Comparison of ENCODE assay signal across 1 cellular context in genomic region chr9:4740623-4741364, GRCh38.
A peak's percentile ranks its signal among the peaks of the same experiment; 100 is the strongest.
TF ChIP-seq lines count a peak whose summit lies in the region.

AK3 (minus strand) TSS chr9:4741202; CDS start chr9:4741087, 115 bp downstream.

TF ChIP-seq in K562, 482 proteins besides CTCF, POLR2A, EP300 and RAD21 (continued from another document and continues in another):
- TF ChIP-seq E2F8 (IDR thresholded peaks at IDR 0.05; ENCODE audit: low read depth, partially characterized antibody) (no peak), NRF1 (conservative IDR thresholded peaks at IDR 0.05 in 1 of 2, IDR thresholded peaks at IDR 0.05 in 1 of 2) (peak; percentile 84 to 85), ZNF280A (IDR thresholded peaks at IDR 0.05; ENCODE audit: low read depth, partially characterized antibody) (no peak), NCOA1 (IDR thresholded peaks at IDR 0.05; ENCODE audit: low read depth) (no peak), HDAC3 (IDR thresholded peaks at IDR 0.05; ENCODE audit: borderline replicate concordance, partially characterized antibody) (no peak), AFF1 (IDR thresholded peaks at IDR 0.05; ENCODE audit: low read depth in 1 of 2, partially characterized antibody in 2 of 2) (no peak), CBX1 (IDR thresholded peaks at IDR 0.05; ENCODE audit: low read depth) (peak; percentile 34; the same call in 1 of the 2 replicates), PCBP1 (IDR thresholded peaks at IDR 0.05; ENCODE audit: low read depth, low read length, poor library complexity, severe bottlenecking) (peak; percentile 0), MYBL2 (IDR thresholded peaks at IDR 0.05; ENCODE audit: low read depth) (no peak), MYBL2 (CRISPR knock-in tag; IDR thresholded peaks at IDR 0.05; ENCODE audit: borderline replicate concordance) (no peak), HSF4 (CRISPR knock-in tag; IDR thresholded peaks at IDR 0.05; ENCODE audit: borderline replicate concordance) (no peak), JUND (IDR thresholded peaks at IDR 0.05; ENCODE audit: borderline replicate concordance, low read depth, low read length) (no peak), JUND (tag; IDR thresholded peaks at IDR 0.05; ENCODE audit: borderline replicate concordance, low read depth, low read length) (no peak; the same call in 2 of the 3 replicates), PURB (CRISPR knock-in tag; IDR thresholded peaks at IDR 0.05; ENCODE audit: low read depth) (no peak), SMAD1 (IDR thresholded peaks at IDR 0.05; ENCODE audit: low read depth, low read length, partially characterized antibody) (no peak), KLF16 (IDR thresholded peaks at IDR 0.05) (no peak), CBFA2T3 (IDR thresholded peaks at IDR 0.05) (no peak), ARID2 (IDR thresholded peaks at IDR 0.05) (no peak), ZNF12 (CRISPR knock-in tag; IDR thresholded peaks at IDR 0.05) (no peak), POLR3G (IDR thresholded peaks at IDR 0.05; ENCODE audit: extremely low read depth, insufficient read length, insufficient replicate concordance) (no peak), NEUROD1 (IDR thresholded peaks at IDR 0.05; ENCODE audit: borderline replicate concordance, low read depth, low read length, partially characterized antibody) (no peak), GABPB2 (CRISPR knock-in tag; conservative IDR thresholded peaks at IDR 0.05) (no peak), EP400 (IDR thresholded peaks at IDR 0.05) (no peak), ZBTB9 (CRISPR knock-in tag; IDR thresholded peaks at IDR 0.05) (peak; percentile 18; the same call in 1 of the 2 replicates), C11orf30 (IDR thresholded peaks at IDR 0.05; ENCODE audit: low read depth) (no peak), TAF15 (IDR thresholded peaks at IDR 0.05; ENCODE audit: low read depth, low read length) (no peak), RFX7 (CRISPR knock-in tag; IDR thresholded peaks at IDR 0.05) (no peak), TSC22D4 (tag; IDR thresholded peaks at IDR 0.05) (no peak), SMAD3 (CRISPR knock-in tag; conservative IDR thresholded peaks at IDR 0.05) (no peak), SPI1 (IDR thresholded peaks at IDR 0.05; ENCODE audit: borderline replicate concordance, low read depth, low read length) (no peak), ESRRB (CRISPR knock-in tag; IDR thresholded peaks at IDR 0.05; ENCODE audit: borderline replicate concordance) (no peak), PREB (CRISPR knock-in tag; IDR thresholded peaks at IDR 0.05) (no peak), HDAC8 (tag; IDR thresholded peaks at IDR 0.05) (no peak), EHMT2 (IDR thresholded peaks at IDR 0.05) (no peak), ZNF699 (CRISPR knock-in tag; IDR thresholded peaks at IDR 0.05; ENCODE audit: insufficient replicate concordance) (no peak), NFXL1 (CRISPR knock-in tag; IDR thresholded peaks at IDR 0.05) (no peak), EWSR1 (IDR thresholded peaks at IDR 0.05; ENCODE audit: borderline replicate concordance, low read depth, partially characterized antibody) (no peak), GATAD2A (IDR thresholded peaks at IDR 0.05) (no peak), TAF7 (tag; IDR thresholded peaks at IDR 0.05) (no peak), CBX8 (IDR thresholded peaks at IDR 0.05; ENCODE audit: borderline replicate concordance, extremely low read depth, low read depth, low read length, poor library complexity, severe bottlenecking) (no peak), NCOA6 (IDR thresholded peaks at IDR 0.05) (no peak), ZMIZ1 (IDR thresholded peaks at IDR 0.05; ENCODE audit: low read depth in 2 of 2, low read length in 2 of 2) (0 out of 4 replicates have a peak, but pooled peaks of 1 of the 2 experiments have one; percentile 27), SNAPC5 (CRISPR knock-in tag; IDR thresholded peaks at IDR 0.05) (no peak), ARID4B (CRISPR knock-in tag; IDR thresholded peaks at IDR 0.05) (peak; percentile 60; the same call in 1 of the 2 replicates)
